8 cellular contexts compared by ENCODE assay signal in the genomic region with DNA sequence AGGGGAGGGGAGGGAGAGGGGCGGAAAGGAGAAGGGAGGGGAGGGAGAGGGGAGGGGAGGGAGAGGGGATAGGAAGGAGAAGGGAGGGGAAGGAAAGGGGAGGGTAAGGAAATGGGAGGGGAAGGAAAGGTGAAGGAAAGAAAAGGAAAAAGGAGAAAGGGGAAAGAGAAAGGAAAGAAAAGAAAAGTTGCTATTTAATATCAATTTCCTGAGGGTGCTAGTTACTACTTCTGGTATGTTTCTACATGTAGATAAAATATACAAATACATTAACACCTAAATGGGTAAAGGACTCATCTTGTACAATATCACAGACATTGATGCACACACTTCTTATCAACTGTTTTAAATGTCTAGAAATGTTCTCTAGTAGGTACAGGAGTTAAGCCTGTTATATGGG.
"Had no signal": no experiment of that assay in that cellular context is flagged by ENCODE, and none has a peak within 500 bp of the region (broad histone marks: within the 10 kb centered on the region; RNA-seq: fewer than 3 reads in every experiment).

No MANE protein-coding gene starts in this region.

- H3K4me3 ChIP-seq: GM23248, HAP-1 had no signal

- H2AFZ ChIP-seq: GM23248 had no signal

- H3K4me1 ChIP-seq: HAP-1 had no signal

- H3K9ac ChIP-seq: GM23248, KMS-11 had no signal

- H3K4me2 ChIP-seq: KMS-11 had no signal

- H3K27ac ChIP-seq: GM23248, HL-60, KMS-11 had no signal

- H3K9me3 ChIP-seq: HAP-1 had no signal

- DNase-seq: GM23248, GOT3, H7, IMR-90, KBM-7 had no signal
